In the genomic region with DNA sequence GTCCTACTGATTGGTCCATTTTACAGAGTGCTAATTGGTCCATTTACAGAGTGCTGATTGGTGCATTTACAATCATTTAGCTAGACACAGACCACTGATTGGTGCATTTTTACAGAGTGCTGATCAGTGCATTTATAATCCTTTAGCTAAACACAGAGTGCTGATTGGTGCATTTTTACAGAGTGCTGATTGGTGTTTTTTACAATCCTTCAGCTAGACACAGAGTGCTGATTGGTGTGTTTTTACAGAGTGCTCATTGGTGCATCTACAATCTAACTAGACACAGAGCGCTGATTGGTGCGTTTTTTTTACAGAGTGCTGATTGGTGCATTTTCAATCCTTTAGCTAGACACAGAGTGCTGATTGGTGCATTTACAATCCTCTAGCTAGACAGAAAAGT, we compare ENCODE assay signal across 9 cellular contexts. TPM values are rescaled to one million over a fixed set of nuclear protein-coding genes. Genes with fewer than 3 reads are reported as not detected.
DNase-seq lines count a peak whose midpoint lies in the region; ATAC-seq, FAIRE-seq and TF ChIP-seq lines count a peak whose summit lies in the region.
"Not testable (repeated sequence)": the region's sequence is repeated elsewhere in the genome, so short reads cannot be mapped to it uniquely, and the experiment has no call there.
"Had no signal": no experiment of that assay in that cellular context is flagged by ENCODE, and none has a peak within 500 bp of the region (broad histone marks: within the 10 kb centered on the region; RNA-seq: fewer than 3 reads in every experiment).

No MANE protein-coding gene starts in this region.

- not testable (repeated sequence) for FAIRE-seq in astrocyte (lab: Jason Lieb, UNC); HepG2 (lab: Jason Lieb, UNC)

- POLR2A ChIA-PET in CD8-positive, alpha-beta T cell (lab: Charles Lee): interaction anchor here (1.5 to 1.6 kb wide), 2 partner anchors 19 to 20 kb away, joined by 4 to 6 read pairs; partner anchors contain the start of gene AVEN
- POLR2A ChIA-PET in HepG2 (lab: Yijun Ruan, JAX): not testable (repeated sequence)

- ATAC-seq in CD8-positive, alpha-beta T cell; activated CD8-positive, alpha-beta memory T cell treated with anti-CD3 and anti-CD28 coated beads, Interleukin-2, amount 10 ng/mL, durations not matched to agents 7 days and 5 days; HepG2; stimulated activated effector memory CD8-positive, alpha-beta T cell treated with anti-CD3 and anti-CD28 coated beads, Interleukin-12 subunit alpha, Interleukin-12 subunit beta, amount 100 ng/mL, for 72 hours: not testable (repeated sequence)

- DNase-seq in CD8-positive, alpha-beta T cell; T-helper 2 cell treated with Interferon-gamma antibody and Interleukin-4, amounts not matched to agents 5 μg/mL and 100 μg/mL, for 36 hours (ENCODE audit: low spot score); activated CD8-positive, alpha-beta memory T cell treated with anti-CD3 and anti-CD28 coated beads, Interleukin-2, amount 10 ng/mL, durations not matched to agents 7 days and 5 days; activated T-helper 2 cell treated with anti-CD3 and anti-CD28 coated beads, Interferon-gamma antibody, Interleukin-2, Interleukin-4, amounts not matched to agents 10 μg/mL and 5 μg/mL and 100 μg/mL, durations not matched to agents 14 hours and 24 hours and 36 hours (ENCODE audit: low spot score); astrocyte (ENCODE audit: low read depth); HepG2 (ENCODE audit: low spot score); stimulated activated effector memory CD8-positive, alpha-beta T cell treated with anti-CD3 and anti-CD28 coated beads, Interleukin-12 subunit alpha, Interleukin-12 subunit beta, amount 100 ng/mL, for 72 hours (ENCODE audit: low spot score in 2 of 2): not testable (repeated sequence)

- not testable (repeated sequence) for H2AFZ ChIP-seq in astrocyte (ENCODE audit: low read depth, low read length); HepG2 (ENCODE audit: low read length)

- not testable (repeated sequence) for H3K36me3 ChIP-seq in CD8-positive, alpha-beta T cell (ENCODE audit: insufficient read depth, low read length); astrocyte (ENCODE audit: insufficient read depth, low read length); HepG2 (replicated peaks in 1 of 2; ENCODE audit: control insufficient read depth in 1 of 2, insufficient read depth in 2 of 2, low read length in 2 of 2)

- 100% methylated on average over 2 of the region's 2 CpGs for WGBS in HepG2 (ENCODE audit: low lambda C conversion rate)

- not testable (repeated sequence) for H3K4me2 ChIP-seq in astrocyte (ENCODE audit: low read length); HepG2 (ENCODE audit: low read depth, low read length)

- peaks cover 17% of the 10 kb centered on the region for H3K4me1 Mint-ChIP-seq in CD8-positive, alpha-beta T cell (ENCODE audit: low read depth)
- peaks cover 21% of the 10 kb centered on the region for H3K4me1 Mint-ChIP-seq in T-helper 2 cell treated with Interferon-gamma antibody and Interleukin-4, amounts not matched to agents 5 μg/mL and 100 μg/mL, for 36 hours (ENCODE audit: low read depth)
- peaks cover 27% of the 10 kb centered on the region for H3K4me1 Mint-ChIP-seq in activated CD8-positive, alpha-beta memory T cell treated with anti-CD3 and anti-CD28 coated beads, Interleukin-2, amount 10 ng/mL, durations not matched to agents 7 days and 5 days
- peaks cover 14% of the 10 kb centered on the region for H3K4me1 Mint-ChIP-seq in activated T-helper 2 cell treated with anti-CD3 and anti-CD28 coated beads, Interferon-gamma antibody, Interleukin-2, Interleukin-4, amounts not matched to agents 10 μg/mL and 5 μg/mL and 100 μg/mL, durations not matched to agents 14 hours and 24 hours and 36 hours (ENCODE audit: low read depth)
- H3K4me1 Mint-ChIP-seq in astrocyte (ENCODE audit: low read depth, unreplicated experiment): peaks cover 14% of the 10 kb centered on the region
- peaks cover 13% of the 10 kb centered on the region for H3K4me1 Mint-ChIP-seq in stimulated activated effector memory CD8-positive, alpha-beta T cell treated with anti-CD3 and anti-CD28 coated beads, Interleukin-12 subunit alpha, Interleukin-12 subunit beta, amount 100 ng/mL, for 72 hours

- TF ChIP-seq EP300 in HepG2 (IDR thresholded peaks at IDR 0.05; ENCODE audit: low read depth in 2 of 2, low read length in 2 of 2); HepG2 (CRISPR knock-in tag; IDR thresholded peaks at IDR 0.05; ENCODE audit: borderline replicate concordance): not testable (repeated sequence)

- H3K36me3 Mint-ChIP-seq in CD8-positive, alpha-beta T cell; stimulated activated effector memory CD8-positive, alpha-beta T cell treated with anti-CD3 and anti-CD28 coated beads, Interleukin-12 subunit alpha, Interleukin-12 subunit beta, amount 100 ng/mL, for 72 hours: not testable (repeated sequence)
- H3K36me3 Mint-ChIP-seq in T-helper 2 cell treated with Interferon-gamma antibody and Interleukin-4, amounts not matched to agents 5 μg/mL and 100 μg/mL, for 36 hours (ENCODE audit: low read depth): peaks cover 11% of the 10 kb centered on the region
- peaks cover 12% of the 10 kb centered on the region for H3K36me3 Mint-ChIP-seq in activated CD8-positive, alpha-beta memory T cell treated with anti-CD3 and anti-CD28 coated beads, Interleukin-2, amount 10 ng/mL, durations not matched to agents 7 days and 5 days
- H3K36me3 Mint-ChIP-seq in activated T-helper 2 cell treated with anti-CD3 and anti-CD28 coated beads, Interferon-gamma antibody, Interleukin-2, Interleukin-4, amounts not matched to agents 10 μg/mL and 5 μg/mL and 100 μg/mL, durations not matched to agents 14 hours and 24 hours and 36 hours (ENCODE audit: low read depth): peaks cover 13% of the 10 kb centered on the region
- peaks cover 12% of the 10 kb centered on the region for H3K36me3 Mint-ChIP-seq in astrocyte (ENCODE audit: low read depth, unreplicated experiment)

- TF ChIP-seq POLR2A in HepG2 (IDR thresholded peaks at IDR 0.05; ENCODE audit: insufficient read depth in 1 of 2, low read depth in 2 of 2, low read length in 2 of 2): not testable (repeated sequence)

- peak overlapping the region; percentile 62 for H3K27ac Mint-ChIP-seq in CD8-positive, alpha-beta T cell
- H3K27ac Mint-ChIP-seq in T-helper 2 cell treated with Interferon-gamma antibody and Interleukin-4, amounts not matched to agents 5 μg/mL and 100 μg/mL, for 36 hours: peak overlapping the region; percentile 83
- peak overlapping the region; percentile 71 for H3K27ac Mint-ChIP-seq in activated CD8-positive, alpha-beta memory T cell treated with anti-CD3 and anti-CD28 coated beads, Interleukin-2, amount 10 ng/mL, durations not matched to agents 7 days and 5 days
- H3K27ac Mint-ChIP-seq in activated T-helper 2 cell treated with anti-CD3 and anti-CD28 coated beads, Interferon-gamma antibody, Interleukin-2, Interleukin-4, amounts not matched to agents 10 μg/mL and 5 μg/mL and 100 μg/mL, durations not matched to agents 14 hours and 24 hours and 36 hours: peak overlapping the region; percentile 5
- not testable (repeated sequence) for H3K27ac Mint-ChIP-seq in astrocyte (ENCODE audit: unreplicated experiment)
- H3K27ac Mint-ChIP-seq in stimulated activated effector memory CD8-positive, alpha-beta T cell treated with anti-CD3 and anti-CD28 coated beads, Interleukin-12 subunit alpha, Interleukin-12 subunit beta, amount 100 ng/mL, for 72 hours: peak overlapping the region; percentile 82

- H3K4me3 Mint-ChIP-seq in CD8-positive, alpha-beta T cell: peak overlapping the region; percentile 49
- H3K4me3 Mint-ChIP-seq in T-helper 2 cell treated with Interferon-gamma antibody and Interleukin-4, amounts not matched to agents 5 μg/mL and 100 μg/mL, for 36 hours: peak overlapping the region; percentile 83
- H3K4me3 Mint-ChIP-seq in activated CD8-positive, alpha-beta memory T cell treated with anti-CD3 and anti-CD28 coated beads, Interleukin-2, amount 10 ng/mL, durations not matched to agents 7 days and 5 days: peak overlapping the region; percentile 55
- peak overlapping the region; percentile 67 for H3K4me3 Mint-ChIP-seq in activated T-helper 2 cell treated with anti-CD3 and anti-CD28 coated beads, Interferon-gamma antibody, Interleukin-2, Interleukin-4, amounts not matched to agents 10 μg/mL and 5 μg/mL and 100 μg/mL, durations not matched to agents 14 hours and 24 hours and 36 hours (ENCODE audit: low read depth)
- H3K4me3 Mint-ChIP-seq in astrocyte (ENCODE audit: unreplicated experiment): peak overlapping the region; percentile 18
- peak overlapping the region; percentile 48 for H3K4me3 Mint-ChIP-seq in stimulated activated effector memory CD8-positive, alpha-beta T cell treated with anti-CD3 and anti-CD28 coated beads, Interleukin-12 subunit alpha, Interleukin-12 subunit beta, amount 100 ng/mL, for 72 hours

- H3K9ac ChIP-seq in astrocyte (ENCODE audit: low read length); HepG2 (ENCODE audit: insufficient read depth, low read depth, low read length): not testable (repeated sequence)

- H4K20me1 ChIP-seq in astrocyte (ENCODE audit: insufficient read depth, low read length); HepG2 (ENCODE audit: insufficient read depth, low read length): not testable (repeated sequence)

- TF ChIP-seq CTCF in CD8-positive, alpha-beta T cell (IDR thresholded peaks at IDR 0.05); astrocyte (IDR thresholded peaks at IDR 0.05; ENCODE audit: insufficient read depth, low read depth, low read length); HepG2 (CRISPR knock-in tag; IDR thresholded peaks at IDR 0.05): not testable (repeated sequence)

- H3K27ac ChIP-seq in CD8-positive, alpha-beta T cell (ENCODE audit: low read depth, low read length); astrocyte (ENCODE audit: low read depth, low read length); HepG2 (ENCODE audit: extremely low read length, insufficient read depth, low read length): not testable (repeated sequence)

- intact Hi-C loops in CD8-positive, alpha-beta T cell (cut with DNase I, micrococcal nuclease); HepG2 (cut with micrococcal nuclease; ENCODE audit: unreplicated experiment): not testable (repeated sequence)
- intact Hi-C loops in activated T-helper 2 cell treated with anti-CD3 and anti-CD28 coated beads, Interferon-gamma antibody, Interleukin-2, Interleukin-4, amounts not matched to agents 10 μg/mL and 5 μg/mL and 100 μg/mL, durations not matched to agents 14 hours and 24 hours and 36 hours (cut with micrococcal nuclease): loop anchor here (1.0 kb wide), 1 partner anchor 20 kb away; no protein-coding TSS in a partner anchor

- H3K9me3 ChIP-seq in CD8-positive, alpha-beta T cell (ENCODE audit: low read length); astrocyte (ENCODE audit: insufficient read depth, low read depth, low read length); HepG2 (ENCODE audit: low read length): not testable (repeated sequence)

- not testable (repeated sequence) for H3K27me3 ChIP-seq in CD8-positive, alpha-beta T cell (ENCODE audit: insufficient read depth, low read length); astrocyte (ENCODE audit: insufficient read depth, low read length); HepG2 (ENCODE audit: control insufficient read depth in 1 of 2, insufficient read depth in 2 of 2, low read length in 2 of 2)

- not testable (repeated sequence) for H3K4me3 ChIP-seq in CD8-positive, alpha-beta T cell (ENCODE audit: low read depth, low read length); astrocyte (ENCODE audit: insufficient read depth, low read depth, low read length); HepG2 (replicated peaks in 1 of 3; ENCODE audit: insufficient read depth in 1 of 3, low read depth in 2 of 3, low read length in 3 of 3)

- peaks cover 19% of the 10 kb centered on the region for H3K79me2 ChIP-seq in astrocyte (ENCODE audit: insufficient read depth, low read length)
- H3K79me2 ChIP-seq in HepG2 (ENCODE audit: insufficient read depth, low read length): not testable (repeated sequence)

- not testable (repeated sequence) for TF ChIP-seq RAD21 in HepG2 (CRISPR knock-in tag; IDR thresholded peaks at IDR 0.05)

- BruUV-seq in HepG2 (replicated peaks; lab: Mats Ljungman, UMichigan): not testable (repeated sequence)

- CTCF ChIA-PET in CD8-positive, alpha-beta T cell (lab: Charles Lee): interaction anchor here (1.8 kb wide), 1 partner anchor 10 kb away, joined by 4 read pairs; no protein-coding TSS in a partner anchor
- CTCF ChIA-PET in activated CD8-positive, alpha-beta memory T cell treated with anti-CD3 and anti-CD28 coated beads, Interleukin-2, amount 10 ng/mL, durations not matched to agents 7 days and 5 days (lab: Charles Lee): interaction anchor here (0.6 to 1.3 kb wide), 2 partner anchors 20 to 23 kb away, joined by 3 to 4 read pairs; partner anchors contain the start of gene AVEN
- CTCF ChIA-PET in HepG2 (lab: Yijun Ruan, JAX; ENCODE audit: low intra/inter-chr PET ratio, low total read pairs): not testable (repeated sequence)

- H3K9me3 Mint-ChIP-seq in CD8-positive, alpha-beta T cell; activated CD8-positive, alpha-beta memory T cell treated with anti-CD3 and anti-CD28 coated beads, Interleukin-2, amount 10 ng/mL, durations not matched to agents 7 days and 5 days (ENCODE audit: low read depth); activated T-helper 2 cell treated with anti-CD3 and anti-CD28 coated beads, Interferon-gamma antibody, Interleukin-2, Interleukin-4, amounts not matched to agents 10 μg/mL and 5 μg/mL and 100 μg/mL, durations not matched to agents 14 hours and 24 hours and 36 hours; astrocyte (ENCODE audit: unreplicated experiment); stimulated activated effector memory CD8-positive, alpha-beta T cell treated with anti-CD3 and anti-CD28 coated beads, Interleukin-12 subunit alpha, Interleukin-12 subunit beta, amount 100 ng/mL, for 72 hours: not testable (repeated sequence)
- H3K9me3 Mint-ChIP-seq in T-helper 2 cell treated with Interferon-gamma antibody and Interleukin-4, amounts not matched to agents 5 μg/mL and 100 μg/mL, for 36 hours: peaks cover 13% of the 10 kb centered on the region

- peaks cover 13% of the 10 kb centered on the region for H3K4me1 ChIP-seq in CD8-positive, alpha-beta T cell (ENCODE audit: insufficient read depth, low read length)
- H3K4me1 ChIP-seq in astrocyte (ENCODE audit: insufficient read depth, low read length); HepG2 (ENCODE audit: insufficient read depth, low read length): not testable (repeated sequence)

- H3K27me3 Mint-ChIP-seq in CD8-positive, alpha-beta T cell (ENCODE audit: low read depth); T-helper 2 cell treated with Interferon-gamma antibody and Interleukin-4, amounts not matched to agents 5 μg/mL and 100 μg/mL, for 36 hours (ENCODE audit: low read depth); activated CD8-positive, alpha-beta memory T cell treated with anti-CD3 and anti-CD28 coated beads, Interleukin-2, amount 10 ng/mL, durations not matched to agents 7 days and 5 days; activated T-helper 2 cell treated with anti-CD3 and anti-CD28 coated beads, Interferon-gamma antibody, Interleukin-2, Interleukin-4, amounts not matched to agents 10 μg/mL and 5 μg/mL and 100 μg/mL, durations not matched to agents 14 hours and 24 hours and 36 hours (ENCODE audit: low read depth); astrocyte (ENCODE audit: low read depth, unreplicated experiment): not testable (repeated sequence)

- in situ Hi-C loops in HepG2 (cut with HindIII; ENCODE audit: extremely low pct_ligation_motif_present, low pct_unique_long_range_greater_than_20kb): not testable (repeated sequence)

RNA-seq across cellular contexts. Expression of gene AVEN, which starts 20.3 kb away (rescaled TPM):
- total RNA-seq in CD8-positive, alpha-beta T cell: 1 to 10 TPM; 3.3 to 4.8 TPM
- total RNA-seq in activated CD8-positive, alpha-beta memory T cell treated with anti-CD3 and anti-CD28 coated beads, Interleukin-2, amount 10 ng/mL, durations not matched to agents 7 days and 5 days: 10 to 100 TPM in 1 of 2 experiments, 1 to 10 TPM in 1; 8.9 to 11.8 TPM
- 19.4 and 19.8 TPM in 2 replicates for total RNA-seq in activated T-helper 2 cell treated with anti-CD3 and anti-CD28 coated beads, Interferon-gamma antibody, Interleukin-2, Interleukin-4, amounts not matched to agents 10 μg/mL and 5 μg/mL and 100 μg/mL, durations not matched to agents 14 hours and 24 hours and 36 hours
- total RNA-seq in astrocyte (33.7 and 34.1 TPM in 2 replicates), HepG2 (2016; rRNA removed; fragmentation: Illumina TruSeq; extraction: Trizol) (16.8 and 17.5 TPM in 2 replicates)
- total RNA-seq in HepG2 (2016; cell fraction: cytosol; rRNA removed; fragmentation: Illumina TruSeq; extraction: Trizol; ENCODE audit: low read depth): 21.7 and 24.7 TPM in 2 replicates
- total RNA-seq in HepG2 (2016; cell fraction: insoluble cytoplasmic fraction; rRNA removed; fragmentation: Illumina TruSeq; extraction: Trizol): 16.9 and 17.0 TPM in 2 replicates
- total RNA-seq in HepG2 (2016; cell fraction: membrane; rRNA removed; fragmentation: Illumina TruSeq; extraction: Trizol): 25.4 and 28.9 TPM in 2 replicates
- 10.3 and 14.0 TPM in 2 replicates for total RNA-seq in HepG2 (2016; cell fraction: nucleus; rRNA removed; fragmentation: Illumina TruSeq; extraction: Trizol)
- polyA plus RNA-seq in HepG2 (2011; rRNA removed): 4.4 TPM in 2 replicates
- 2.6 and 4.1 TPM in 2 replicates for polyA plus RNA-seq in HepG2 (2011; cell fraction: cytosol; rRNA removed)
- polyA plus RNA-seq in HepG2 (2011; cell fraction: nucleus; rRNA removed): 1.2 and 1.6 TPM in 2 replicates
- 6.1 and 6.3 TPM in 2 replicates for polyA plus RNA-seq in HepG2 (2012)
- polyA plus RNA-seq in HepG2 (2016; cell fraction: cytosol; fragmentation: Illumina TruSeq; extraction: Trizol; ENCODE audit: low read depth): 25.6 and 26.7 TPM in 2 replicates
- polyA plus RNA-seq in HepG2 (2016; cell fraction: insoluble cytoplasmic fraction; fragmentation: Illumina TruSeq; extraction: Trizol; ENCODE audit: low read depth): 15.3 and 17.2 TPM in 2 replicates
- polyA plus RNA-seq in HepG2 (2016; cell fraction: membrane; fragmentation: Illumina TruSeq; extraction: Trizol; ENCODE audit: low read depth): 22.7 and 24.1 TPM in 2 replicates
- polyA plus RNA-seq in HepG2 (2016; cell fraction: nucleus; fragmentation: Illumina TruSeq; extraction: Trizol; ENCODE audit: insufficient read depth, low read depth): 8.5 and 10.3 TPM in 2 replicates
- polyA minus RNA-seq in HepG2 (2011; rRNA and poly(A)+ RNA removed; ENCODE audit: low replicate concordance): 2.5 and 3.3 TPM in 2 replicates
- 1.1 and 1.6 TPM in 2 replicates for polyA minus RNA-seq in HepG2 (2011; cell fraction: cytosol; rRNA and poly(A)+ RNA removed)
- polyA minus RNA-seq in HepG2 (2011; cell fraction: nucleus; rRNA and poly(A)+ RNA removed): 4.6 and 6.1 TPM in 2 replicates

RNA-seq across cellular contexts. Expression of gene CHRM5, which starts 50.4 kb away (rescaled TPM):
- not detected for total RNA-seq in CD8-positive, alpha-beta T cell
- not detected for total RNA-seq in activated CD8-positive, alpha-beta memory T cell treated with anti-CD3 and anti-CD28 coated beads, Interleukin-2, amount 10 ng/mL, durations not matched to agents 7 days and 5 days
- not detected in 2 replicates for total RNA-seq in activated T-helper 2 cell treated with anti-CD3 and anti-CD28 coated beads, Interferon-gamma antibody, Interleukin-2, Interleukin-4, amounts not matched to agents 10 μg/mL and 5 μg/mL and 100 μg/mL, durations not matched to agents 14 hours and 24 hours and 36 hours
- total RNA-seq in astrocyte (0.07 TPM in 1 of 2 replicates, not detected in the other), HepG2 (2016; rRNA removed; fragmentation: Illumina TruSeq; extraction: Trizol) (not detected in 2 replicates)
- not detected in 2 replicates for total RNA-seq in HepG2 (2016; cell fraction: cytosol; rRNA removed; fragmentation: Illumina TruSeq; extraction: Trizol; ENCODE audit: low read depth)
- not detected in 2 replicates for total RNA-seq in HepG2 (2016; cell fraction: insoluble cytoplasmic fraction; rRNA removed; fragmentation: Illumina TruSeq; extraction: Trizol)
- total RNA-seq in HepG2 (2016; cell fraction: membrane; rRNA removed; fragmentation: Illumina TruSeq; extraction: Trizol): not detected in 2 replicates
- not detected in 2 replicates for total RNA-seq in HepG2 (2016; cell fraction: nucleus; rRNA removed; fragmentation: Illumina TruSeq; extraction: Trizol)
- not detected in 2 replicates for polyA plus RNA-seq in HepG2 (2011; rRNA removed)
- polyA plus RNA-seq in HepG2 (2011; cell fraction: cytosol; rRNA removed): not detected in 2 replicates
- not detected in 2 replicates for polyA plus RNA-seq in HepG2 (2011; cell fraction: nucleus; rRNA removed)
- 0.05 and 0.09 TPM in 2 replicates for polyA plus RNA-seq in HepG2 (2012)
- not detected in 2 replicates for polyA plus RNA-seq in HepG2 (2016; cell fraction: cytosol; fragmentation: Illumina TruSeq; extraction: Trizol; ENCODE audit: low read depth)
- not detected in 2 replicates for polyA plus RNA-seq in HepG2 (2016; cell fraction: insoluble cytoplasmic fraction; fragmentation: Illumina TruSeq; extraction: Trizol; ENCODE audit: low read depth)
- polyA plus RNA-seq in HepG2 (2016; cell fraction: membrane; fragmentation: Illumina TruSeq; extraction: Trizol; ENCODE audit: low read depth): not detected in 2 replicates
- not detected in 2 replicates for polyA plus RNA-seq in HepG2 (2016; cell fraction: nucleus; fragmentation: Illumina TruSeq; extraction: Trizol; ENCODE audit: insufficient read depth, low read depth)
- polyA minus RNA-seq in HepG2 (2011; rRNA and poly(A)+ RNA removed; ENCODE audit: low replicate concordance): not detected in 2 replicates
- polyA minus RNA-seq in HepG2 (2011; cell fraction: cytosol; rRNA and poly(A)+ RNA removed): not detected in 2 replicates
- polyA minus RNA-seq in HepG2 (2011; cell fraction: nucleus; rRNA and poly(A)+ RNA removed): not detected in 2 replicates
- total RNA-seq: A673 had no signal
- polyA plus RNA-seq: CD14-positive monocyte had no signal

Comparison
In these comparisons a context has a peak if more than half of its experiments do, and no peak if none do; other contexts are left out.
1. H3K4me3 Mint-ChIP-seq: peak in every context shown above with its lines; median percentile 83 in T-helper 2 cell treated with Interferon-gamma antibody and Interleukin-4, amounts not matched to agents 5 μg/mL and 100 μg/mL, for 36 hours; 67 in activated T-helper 2 cell treated with anti-CD3 and anti-CD28 coated beads, Interferon-gamma antibody, Interleukin-2, Interleukin-4, amounts not matched to agents 10 μg/mL and 5 μg/mL and 100 μg/mL, durations not matched to agents 14 hours and 24 hours and 36 hours; 55 in activated CD8-positive, alpha-beta memory T cell treated with anti-CD3 and anti-CD28 coated beads, Interleukin-2, amount 10 ng/mL, durations not matched to agents 7 days and 5 days; 49 in CD8-positive, alpha-beta T cell; 48 in stimulated activated effector memory CD8-positive, alpha-beta T cell treated with anti-CD3 and anti-CD28 coated beads, Interleukin-12 subunit alpha, Interleukin-12 subunit beta, amount 100 ng/mL, for 72 hours; 18 in astrocyte.